24 cellular contexts compared by ENCODE assay signal in genomic region chr3:135864060-135864459, GRCh38.
"Had no signal": no experiment of that assay in that cellular context is flagged by ENCODE, and none has a peak within 500 bp of the region (broad histone marks: within the 10 kb centered on the region; RNA-seq: fewer than 3 reads in every experiment).

No MANE protein-coding gene starts in this region.

- FAIRE-seq: colon, endothelial cell of umbilical vein, frontal cortex, kidney had no signal

- H2AFZ ChIP-seq: hepatocyte had no signal

- H3K4me3 ChIP-seq: coronary artery, dorsolateral prefrontal cortex, esophagus muscularis mucosa, gastroesophageal sphincter, heart left ventricle, hepatocyte, lower lobe of right lung, mucosa of descending colon had no signal

- H3K4me2 ChIP-seq: hepatocyte had no signal

- DNase-seq: dermis blood vessel endothelial cell; dorsolateral prefrontal cortex; effector CD4-positive, alpha-beta T cell; effector memory CD4-positive, alpha-beta T cell; foreskin keratinocyte; heart left ventricle; hypothalamus; immature natural killer cell; islet precursor cell; kidney; kidney glomerular epithelial cell; left colon; left ventricle myocardium superior; lower lobe of right lung; mesenchymal stem cell; mucosa of descending colon had no signal

- H3K4me1 ChIP-seq: esophagus muscularis mucosa, foreskin keratinocyte, gastroesophageal sphincter, lower lobe of right lung had no signal

- H3K9me3 ChIP-seq: esophagus muscularis mucosa, gastroesophageal sphincter, lower lobe of right lung, mucosa of descending colon had no signal

- H3K27me3 ChIP-seq: esophagus muscularis mucosa, hepatocyte had no signal

- H3K36me3 ChIP-seq: esophagus muscularis mucosa, gastroesophageal sphincter, heart left ventricle, lower lobe of right lung had no signal

- ATAC-seq: foreskin keratinocyte, gastroesophageal sphincter, heart left ventricle, left colon, left lobe of liver, left ventricle myocardium superior, lower lobe of right lung, mucosa of descending colon had no signal

- H3K79me2 ChIP-seq: hepatocyte had no signal

- H3K27ac ChIP-seq: coronary artery, dorsolateral prefrontal cortex, esophagus muscularis mucosa, foreskin keratinocyte, gastroesophageal sphincter, heart left ventricle, hepatocyte, lower lobe of right lung had no signal
